In genomic region chr5:142324871-142325676, GRCh38 we compare ENCODE assay signal across 8 cellular contexts. TPM values are rescaled to one million over a fixed set of nuclear protein-coding genes. Genes with fewer than 3 reads are reported as not detected.
DNase-seq lines count a peak whose midpoint lies in the region; ATAC-seq and TF ChIP-seq lines count a peak whose summit lies in the region.

TSS of gene SPRY4 (minus strand) at chr5:142325021. CDS start at chr5:142315108, 9,913 bp downstream.

- in situ Hi-C loops in transverse colon (cut with MboI; ENCODE audit: low pct_ligation_motif_present in 1 of 4, low pct_unique_long_range_greater_than_20kb in 1 of 4, low sequenced_read_pairs in 3 of 4), result loop anchor here in 1 of 4 donors (25.0 kb wide), 1 partner anchor 313 kb away; the partner anchor contains the start of gene GNPDA1

- H3K27ac ChIP-seq in adrenal gland (peak within 1 kb of the TSS; percentile 8 to 96 (median 91)), heart right ventricle (peak within 1 kb of the TSS; percentile 88 to 97 (median 92)), transverse colon (peak within 1 kb of the TSS; percentile 90 to 91 (median 90))

- TF ChIP-seq EP300 in transverse colon (IDR thresholded peaks at IDR 0.05; ENCODE audit: low read depth), result no peak

- H3K36me3 ChIP-seq in adrenal gland (replicated peaks in 1 of 2), result no peaks in the 10 kb centered on the region
- H3K36me3 ChIP-seq in heart right ventricle, result no peaks in the 10 kb centered on the region
- no peaks in the 10 kb centered on the region for H3K36me3 ChIP-seq in transverse colon

- TF ChIP-seq CTCF in GM12872 (IDR thresholded peaks at IDR 0.05; ENCODE audit: insufficient read depth, low read depth, low read length) (peak; percentile 12; the same call in 2 of the 3 replicates), adrenal gland (IDR thresholded peaks at IDR 0.05) (peak in 1 of 6 experiments; percentile 14), heart right ventricle (IDR thresholded peaks at IDR 0.05) (peak in 1 of 9 donors; percentile 4), transverse colon (IDR thresholded peaks at IDR 0.05) (peak in 1 of 5 experiments; percentile 7)

- H3K4me3 ChIP-seq in adrenal gland (peak within 1 kb of the TSS; percentile 47 to 74 (median 61)), heart right ventricle (peak within 1 kb of the TSS; percentile 63 to 99 (median 79)), transverse colon (peak within 1 kb of the TSS; percentile 48 to 66 (median 57))

- peak; percentile 97 to 98 for TF ChIP-seq POLR2A in adrenal gland (IDR thresholded peaks at IDR 0.05)
- peak; percentile 90 for TF ChIP-seq POLR2A in transverse colon (IDR thresholded peaks at IDR 0.05)

- ATAC-seq in HG02759 (IDR thresholded peaks at IDR 0.05; ENCODE audit: unreplicated experiment) (peak; percentile 70), heart right ventricle (peak; percentile 75 to 89 (median 81))

- H3K4me1 ChIP-seq in adrenal gland (replicated peaks in 1 of 2) (peaks cover 20 to 51% of the 10 kb centered on the region in 2 donors), heart right ventricle (peaks cover 13 to 73% (median 56%) of the 10 kb centered on the region in 9 donors), transverse colon (peaks cover 5 to 55% (median 47%) of the 10 kb centered on the region in 4 donors)

- WGBS in adrenal gland, 4 donors, result 0 to 4% (median 0%) methylated on average over 20 to 52 of the region's 52 CpGs
- WGBS in heart right ventricle, 2 donors, result 0% methylated on average over 52 of the region's 52 CpGs
- 1% methylated on average over 46 of the region's 52 CpGs; no CpG with 5 or more reads in 1 of the 2 donors for WGBS in transverse colon (ENCODE audit: low coverage in 1 of 2), 2 donors

- intact Hi-C loops in adrenal gland (cut with DNase I), result loop anchor here (10.0 kb wide), 1 partner anchor 220 kb away; no protein-coding TSS in a partner anchor
- intact Hi-C loops in heart right ventricle (cut with DNase I), result loop anchor here in 8 of 10 donors (1.0 to 10.0 kb wide), 10 partner anchors 32 to 222 kb away; no protein-coding TSS in a partner anchor
- intact Hi-C loops in transverse colon (cut with DNase I; ENCODE audit: low total_unique reads), result no loop called here

- no peaks in the 10 kb centered on the region for H3K9me3 ChIP-seq in adrenal gland (replicated peaks in 1 of 3)
- H3K9me3 ChIP-seq in heart right ventricle, result no peaks in the 10 kb centered on the region
- no peaks in the 10 kb centered on the region for H3K9me3 ChIP-seq in transverse colon

- DNase-seq in NCI-H1417 (lab: John Stamatoyannopoulos, UW) (peak; percentile 86 to 97 (median 97)), T follicular helper cell (ENCODE audit: low read depth) (peak; percentile 49), adrenal gland (peak; percentile 93 to 97 (median 94)), heart right ventricle (peak; percentile 94 to 95), pons (ENCODE audit: low spot score) (peak; percentile 87), transverse colon (peak; percentile 91)

- H3K27me3 ChIP-seq in adrenal gland, result no peaks in the 10 kb centered on the region
- peaks cover 0 to 76% (median 0%) of the 10 kb centered on the region in 7 donors for H3K27me3 ChIP-seq in heart right ventricle
- peaks cover 15% of the 10 kb centered on the region for H3K27me3 ChIP-seq in transverse colon

RNA-seq across cellular contexts. Expression of gene SPRY4, which starts in this region (rescaled TPM):
- total RNA-seq in adrenal gland (10 to 100 TPM; 23.8 to 66.1 (median 37.8) TPM), heart right ventricle (10 to 100 TPM in 5 of 10 donors, 1 to 10 TPM in 5; 7.4 to 13.7 (median 10.1) TPM), transverse colon (10 to 100 TPM in 3 of 4 donors, 1 to 10 TPM in 1; 8.2 to 19.3 (median 15.7) TPM)
- polyA plus RNA-seq in adrenal gland (10 to 100 TPM; 17.8 to 23.8 (median 18.4) TPM), heart right ventricle (1 to 10 TPM; 5.0 to 5.5 TPM)

Comparison
In these comparisons a context has a peak if more than half of its experiments do, and no peak if none do; other contexts are left out.
1. Peak in every context shown above with its lines: DNase-seq, ATAC-seq, H3K4me3 ChIP-seq and H3K27ac ChIP-seq.